In the genomic region with DNA sequence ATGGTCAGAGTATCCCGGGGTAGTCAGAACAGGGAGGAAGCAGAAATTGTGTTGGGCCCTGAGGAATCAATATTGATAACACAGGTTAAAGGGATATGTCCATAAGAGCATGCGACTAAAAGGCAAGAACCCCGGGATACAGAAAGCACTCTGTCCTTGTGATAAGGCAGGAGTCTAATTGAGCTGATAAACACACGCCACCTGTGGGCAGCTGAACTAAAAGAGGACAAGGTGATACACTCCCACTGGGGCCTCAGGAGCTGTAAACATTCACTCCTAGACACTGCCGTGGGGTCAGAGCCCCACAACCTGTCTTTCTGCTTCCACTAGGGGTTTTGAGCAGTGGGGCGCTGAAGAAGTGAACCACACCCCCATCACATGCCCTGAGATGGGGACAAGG, we compare ENCODE assay signal across 1 cellular context.
TF ChIP-seq lines count a peak whose summit lies in the region.

No MANE protein-coding gene starts in this region.

TF ChIP-seq in GM23338, 12 proteins besides CTCF, POLR2A, EP300 and RAD21:
- no peak for TF ChIP-seq ETS1 (IDR thresholded peaks at IDR 0.05)
- TF ChIP-seq JUNB (IDR thresholded peaks at IDR 0.05; ENCODE audit: unreplicated experiment): no peak
- TF ChIP-seq POLR2AphosphoS5 (IDR thresholded peaks at IDR 0.05; ENCODE audit: low read depth): no peak
- TF ChIP-seq NANOG (IDR thresholded peaks at IDR 0.05; ENCODE audit: borderline replicate concordance): no peak
- no peak for TF ChIP-seq ZNF114 (CRISPR knock-in tag; IDR thresholded peaks at IDR 0.05)
- TF ChIP-seq CREB1 (CRISPR knock-in tag; IDR thresholded peaks at IDR 0.05; ENCODE audit: low read depth): no peak
- TF ChIP-seq, protein P1, sequence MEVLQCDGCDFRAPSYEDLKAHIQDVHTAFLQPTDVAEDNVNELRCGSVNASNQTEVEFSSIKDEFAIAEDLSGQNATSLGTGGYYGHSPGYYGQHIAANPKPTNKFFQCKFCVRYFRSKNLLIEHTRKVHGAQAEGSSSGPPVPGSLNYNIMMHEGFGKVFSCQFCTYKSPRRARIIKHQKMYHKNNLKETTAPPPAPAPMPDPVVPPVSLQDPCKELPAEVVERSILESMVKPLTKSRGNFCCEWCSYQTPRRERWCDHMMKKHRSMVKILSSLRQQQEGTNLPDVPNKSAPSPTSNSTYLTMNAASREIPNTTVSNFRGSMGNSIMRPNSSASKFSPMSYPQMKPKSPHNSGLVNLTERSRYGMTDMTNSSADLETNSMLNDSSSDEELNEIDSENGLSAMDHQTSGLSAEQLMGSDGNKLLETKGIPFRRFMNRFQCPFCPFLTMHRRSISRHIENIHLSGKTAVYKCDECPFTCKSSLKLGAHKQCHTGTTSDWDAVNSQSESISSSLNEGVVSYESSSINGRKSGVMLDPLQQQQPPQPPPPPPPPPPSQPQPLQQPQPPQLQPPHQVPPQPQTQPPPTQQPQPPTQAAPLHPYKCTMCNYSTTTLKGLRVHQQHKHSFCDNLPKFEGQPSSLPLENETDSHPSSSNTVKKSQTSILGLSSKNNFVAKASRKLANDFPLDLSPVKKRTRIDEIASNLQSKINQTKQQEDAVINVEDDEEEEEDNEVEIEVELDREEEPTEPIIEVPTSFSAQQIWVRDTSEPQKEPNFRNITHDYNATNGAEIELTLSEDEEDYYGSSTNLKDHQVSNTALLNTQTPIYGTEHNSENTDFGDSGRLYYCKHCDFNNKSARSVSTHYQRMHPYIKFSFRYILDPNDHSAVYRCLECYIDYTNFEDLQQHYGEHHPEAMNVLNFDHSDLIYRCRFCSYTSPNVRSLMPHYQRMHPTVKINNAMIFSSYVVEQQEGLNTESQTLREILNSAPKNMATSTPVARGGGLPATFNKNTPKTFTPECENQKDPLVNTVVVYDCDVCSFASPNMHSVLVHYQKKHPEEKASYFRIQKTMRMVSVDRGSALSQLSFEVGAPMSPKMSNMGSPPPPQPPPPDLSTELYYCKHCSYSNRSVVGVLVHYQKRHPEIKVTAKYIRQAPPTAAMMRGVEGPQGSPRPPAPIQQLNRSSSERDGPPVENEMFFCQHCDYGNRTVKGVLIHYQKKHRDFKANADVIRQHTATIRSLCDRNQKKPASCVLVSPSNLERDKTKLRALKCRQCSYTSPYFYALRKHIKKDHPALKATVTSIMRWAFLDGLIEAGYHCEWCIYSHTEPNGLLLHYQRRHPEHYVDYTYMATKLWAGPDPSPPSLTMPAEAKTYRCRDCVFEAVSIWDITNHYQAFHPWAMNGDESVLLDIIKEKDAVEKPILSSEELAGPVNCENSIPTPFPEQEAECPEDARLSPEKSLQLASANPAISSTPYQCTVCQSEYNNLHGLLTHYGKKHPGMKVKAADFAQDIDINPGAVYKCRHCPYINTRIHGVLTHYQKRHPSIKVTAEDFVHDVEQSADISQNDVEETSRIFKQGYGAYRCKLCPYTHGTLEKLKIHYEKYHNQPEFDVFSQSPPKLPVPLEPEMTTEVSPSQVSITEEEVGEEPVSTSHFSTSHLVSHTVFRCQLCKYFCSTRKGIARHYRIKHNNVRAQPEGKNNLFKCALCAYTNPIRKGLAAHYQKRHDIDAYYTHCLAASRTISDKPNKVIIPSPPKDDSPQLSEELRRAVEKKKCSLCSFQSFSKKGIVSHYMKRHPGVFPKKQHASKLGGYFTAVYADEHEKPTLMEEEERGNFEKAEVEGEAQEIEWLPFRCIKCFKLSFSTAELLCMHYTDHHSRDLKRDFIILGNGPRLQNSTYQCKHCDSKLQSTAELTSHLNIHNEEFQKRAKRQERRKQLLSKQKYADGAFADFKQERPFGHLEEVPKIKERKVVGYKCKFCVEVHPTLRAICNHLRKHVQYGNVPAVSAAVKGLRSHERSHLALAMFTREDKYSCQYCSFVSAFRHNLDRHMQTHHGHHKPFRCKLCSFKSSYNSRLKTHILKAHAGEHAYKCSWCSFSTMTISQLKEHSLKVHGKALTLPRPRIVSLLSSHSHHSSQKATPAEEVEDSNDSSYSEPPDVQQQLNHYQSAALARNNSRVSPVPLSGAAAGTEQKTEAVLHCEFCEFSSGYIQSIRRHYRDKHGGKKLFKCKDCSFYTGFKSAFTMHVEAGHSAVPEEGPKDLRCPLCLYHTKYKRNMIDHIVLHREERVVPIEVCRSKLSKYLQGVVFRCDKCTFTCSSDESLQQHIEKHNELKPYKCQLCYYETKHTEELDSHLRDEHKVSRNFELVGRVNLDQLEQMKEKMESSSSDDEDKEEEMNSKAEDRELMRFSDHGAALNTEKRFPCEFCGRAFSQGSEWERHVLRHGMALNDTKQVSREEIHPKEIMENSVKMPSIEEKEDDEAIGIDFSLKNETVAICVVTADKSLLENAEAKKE (CRISPR knock-in tag; IDR thresholded peaks at IDR 0.05): no peak
- TF ChIP-seq EZH2phosphoT487 (IDR thresholded peaks at IDR 0.05; ENCODE audit: unreplicated experiment): no peak
- TF ChIP-seq REST (IDR thresholded peaks at IDR 0.05; ENCODE audit: unreplicated experiment): no peak
- TF ChIP-seq ZNF331 (CRISPR knock-in tag; IDR thresholded peaks at IDR 0.05; ENCODE audit: low read depth): no peak
- TF ChIP-seq STAT1 (IDR thresholded peaks at IDR 0.05; ENCODE audit: unreplicated experiment): no peak
- TF ChIP-seq EZH2 (IDR thresholded peaks at IDR 0.05; ENCODE audit: low read depth, unreplicated experiment): no peak
